7 cellular contexts compared by ENCODE assay signal in the genomic region with DNA sequence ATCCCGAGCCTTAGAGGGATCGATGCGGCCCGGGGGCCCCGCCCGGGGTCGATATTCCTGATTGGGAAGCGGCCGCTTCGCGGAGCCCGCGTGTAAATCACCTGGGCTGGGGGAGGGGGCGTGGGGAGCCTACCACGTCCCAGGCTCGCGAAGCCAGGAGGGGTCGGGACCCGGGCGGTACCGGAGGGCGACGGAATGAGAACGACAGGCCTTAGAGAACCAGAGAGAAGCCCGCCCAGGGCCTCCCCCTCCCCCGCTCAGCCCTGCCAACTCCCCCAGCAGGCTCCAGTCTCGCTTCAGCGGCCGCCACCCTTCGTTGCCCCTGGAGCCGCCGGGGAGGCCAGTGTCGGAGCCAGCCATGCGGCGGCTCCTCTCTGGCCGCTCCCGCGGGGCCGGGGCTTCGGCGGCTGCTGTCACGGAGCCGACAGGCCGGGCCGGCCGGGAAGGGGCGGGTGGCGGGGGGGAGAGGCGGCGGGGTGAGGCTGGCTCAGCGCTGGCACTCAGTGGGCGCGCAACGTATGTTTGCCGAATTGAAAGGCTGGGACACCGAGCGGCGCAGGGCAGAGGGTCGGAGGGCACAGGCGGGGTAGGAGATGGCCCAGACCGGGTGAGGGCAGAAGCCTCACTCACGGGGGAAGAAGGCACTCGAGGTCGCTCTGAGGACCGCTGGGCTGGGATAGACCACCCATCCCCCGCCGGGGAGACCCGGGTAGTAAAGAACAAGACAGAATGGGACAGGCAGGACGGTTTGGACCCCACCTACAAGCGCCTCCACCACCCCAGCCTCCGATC. TPM values are rescaled to one million over a fixed set of nuclear protein-coding genes. Genes with fewer than 3 reads are reported as not detected.
DNase-seq lines count a peak whose midpoint lies in the region; FAIRE-seq and TF ChIP-seq lines count a peak whose summit lies in the region.
"Had no signal": no experiment of that assay in that cellular context is flagged by ENCODE, and none has a peak within 500 bp of the region (broad histone marks: within the 10 kb centered on the region; RNA-seq: fewer than 3 reads in every experiment).

No MANE protein-coding gene starts in this region.

- FAIRE-seq in GM12892 (lab: Jason Lieb, UNC) = peak; percentile 36

- H3K27me3 ChIP-seq in Peyer's patch (peaks cover 0 to 25% of the 10 kb centered on the region in 2 donors), iPS-20b (ENCODE audit: insufficient read depth, low read length) (peaks cover 98% of the 10 kb centered on the region)

- DNase-seq in GM12892 (ENCODE audit: insufficient read length) = no peak
- peak in 2 of 3 donors; percentile 31 to 56 for DNase-seq in Peyer's patch
- no peak for DNase-seq in NCI-H1436 treated with DMSO at 0.1 percent for 48 hours (lab: John Stamatoyannopoulos, UW)
- DNase-seq in SIG-M5 (lab: John Stamatoyannopoulos, UW) = no peak
- no peak for DNase-seq in stimulated activated CD4-positive, alpha-beta T cell treated with anti-CD3 and anti-CD28 coated beads, Interleukin-4, amount 100 ng/mL, for 24 hours

- H3K9ac ChIP-seq in iPS-20b (ENCODE audit: low read depth, low read length) = no peak overlapping the region

- H3K4me3 ChIP-seq in Peyer's patch (peak overlapping the region; percentile 1 to 75 (median 43)), iPS-20b (ENCODE audit: low read length) (peak overlapping the region; percentile 55; the same call in 1 of the 2 replicates)

- H3K27ac ChIP-seq in Peyer's patch = no peak overlapping the region
- no peak overlapping the region for H3K27ac ChIP-seq in iPS-20b (ENCODE audit: low read length)

- H3K4me1 ChIP-seq in Peyer's patch = peaks cover 7 to 63% (median 47%) of the 10 kb centered on the region in 4 donors
- peaks cover 13% of the 10 kb centered on the region for H3K4me1 ChIP-seq in iPS-20b (ENCODE audit: insufficient read depth, low read length)

- TF ChIP-seq CTCF in Peyer's patch (IDR thresholded peaks at IDR 0.05) = no peak

- no peaks in the 10 kb centered on the region for H3K36me3 ChIP-seq in Peyer's patch
- no peaks in the 10 kb centered on the region for H3K36me3 ChIP-seq in iPS-20b (ENCODE audit: insufficient read depth, low read depth, low read length)

- H3K9me3 ChIP-seq in Peyer's patch = no peaks in the 10 kb centered on the region
- H3K9me3 ChIP-seq in iPS-20b (ENCODE audit: insufficient read depth, low read depth, low read length) = no peaks in the 10 kb centered on the region

- TF ChIP-seq POLR2A in GM12892 (IDR thresholded peaks at IDR 0.05; ENCODE audit: low read depth, low read length) (no peak), Peyer's patch (IDR thresholded peaks at IDR 0.05) (no peak)

RNA-seq across cellular contexts. Expression of gene DNAJC22, which starts 1.4 kb away (rescaled TPM):
- polyA plus RNA-seq in GM12892 (2012; ENCODE audit: missing spikeins) = 0.28 TPM
- total RNA-seq in Peyer's patch = 10 to 100 TPM in 3 of 4 donors, 1 to 10 TPM in 1; 5.0 to 57.8 (median 56.4) TPM
- total RNA-seq: T-helper 1 cell treated with Interleukin-12 subunit alpha and Interleukin-12 subunit beta and Interleukin-4 antibody, amounts not matched to agents 30 ng/mL and 1 ng/mL, for 36 hours had no signal

RNA-seq across cellular contexts. Expression of gene C1QL4, which starts 8.3 kb away (rescaled TPM):
- polyA plus RNA-seq in GM12892 (2012; ENCODE audit: missing spikeins) = not detected
- total RNA-seq in Peyer's patch = not detected
- total RNA-seq: T-helper 1 cell treated with Interleukin-12 subunit alpha and Interleukin-12 subunit beta and Interleukin-4 antibody, amounts not matched to agents 30 ng/mL and 1 ng/mL, for 36 hours had no signal

RNA-seq across cellular contexts. Expression of gene SPATS2, which starts 22.0 kb away (rescaled TPM):
- 36.1 TPM for polyA plus RNA-seq in GM12892 (2012; ENCODE audit: missing spikeins)
- 10 to 100 TPM; 20.2 to 49.5 (median 24.8) TPM for total RNA-seq in Peyer's patch

RNA-seq across cellular contexts. Expression of gene TROAP, which starts 22.2 kb away (rescaled TPM):
- 21.9 TPM for polyA plus RNA-seq in GM12892 (2012; ENCODE audit: missing spikeins)
- total RNA-seq in Peyer's patch = 10 to 100 TPM in 2 of 4 donors, 1 to 10 TPM in 2; 8.0 to 28.1 (median 10.2) TPM

RNA-seq across cellular contexts. Expression of gene PRPH, which starts 50.3 kb away (rescaled TPM):
- polyA plus RNA-seq in GM12892 (2012; ENCODE audit: missing spikeins) = 0.34 TPM
- total RNA-seq in Peyer's patch = 1 to 10 TPM in 3 of 4 donors, not detected in 1; 6.4 to 8.8 (median 6.5) TPM
- total RNA-seq: T-helper 1 cell treated with Interleukin-12 subunit alpha and Interleukin-12 subunit beta and Interleukin-4 antibody, amounts not matched to agents 30 ng/mL and 1 ng/mL, for 36 hours had no signal

Comparison
In these comparisons a context has a peak if more than half of its experiments do, and no peak if none do; other contexts are left out.
1. DNase-seq: peak in Peyer's patch (2 of 3); none in GM12892 (single experiment), NCI-H1436 treated with DMSO at 0.1 percent for 48 hours (single experiment), SIG-M5 (single experiment) and stimulated activated CD4-positive, alpha-beta T cell treated with anti-CD3 and anti-CD28 coated beads, Interleukin-4, amount 100 ng/mL, for 24 hours (single experiment).